8 cellular contexts compared by ENCODE assay signal in genomic region chr10:63700209-63700934, GRCh38.
DNase-seq lines count a peak whose midpoint lies in the region; ATAC-seq and TF ChIP-seq lines count a peak whose summit lies in the region.

No MANE protein-coding gene starts in this region.

- no peaks in the 10 kb centered on the region for H3K27me3 Mint-ChIP-seq in osteocyte (ENCODE audit: unreplicated experiment)

- no peaks in the 10 kb centered on the region for H3K36me3 Mint-ChIP-seq in osteocyte (ENCODE audit: unreplicated experiment)

- peak overlapping the region; percentile 87 for H3K27ac Mint-ChIP-seq in osteocyte (ENCODE audit: unreplicated experiment)

- no peak overlapping the region for H3K4me3 Mint-ChIP-seq in osteocyte (ENCODE audit: unreplicated experiment)

- no peak for TF ChIP-seq CTCF in dorsolateral prefrontal cortex (IDR thresholded peaks at IDR 0.05 in 54 of 56, conservative IDR thresholded peaks at IDR 0.05 in 2 of 56; ENCODE audit: low read depth in 1 of 56, partially characterized antibody in 56 of 56)
- no peak for TF ChIP-seq CTCF in osteocyte (IDR thresholded peaks at IDR 0.05)

- intact Hi-C loops in dorsolateral prefrontal cortex (cut with DNase I): no loop called here

- no peaks in the 10 kb centered on the region for H3K27me3 ChIP-seq in dorsolateral prefrontal cortex

- H3K27ac ChIP-seq in dorsolateral prefrontal cortex: peak overlapping the region in 35 of 59 donors; percentile 5 to 79 (median 36)

- DNase-seq in COLO829 (ENCODE audit: low spot score): peak; percentile 73
- peak; percentile 43 for DNase-seq in MV-4-11 (lab: John Stamatoyannopoulos, UW)
- DNase-seq in dorsolateral prefrontal cortex: no peak
- no peak for DNase-seq in osteocyte (ENCODE audit: extremely low spot score, unreplicated experiment)
- no peak for DNase-seq in activated gamma-delta T cell treated with Interleukin-2 at 50 U/mL for 16 hours

- H3K4me3 ChIP-seq in dorsolateral prefrontal cortex: no peak overlapping the region

- H3K9me3 Mint-ChIP-seq in osteocyte (ENCODE audit: unreplicated experiment): no peaks in the 10 kb centered on the region

- ATAC-seq in HG03135 (IDR thresholded peaks at IDR 0.05; ENCODE audit: unreplicated experiment) (no peak), HG02678 (IDR thresholded peaks at IDR 0.05; ENCODE audit: unreplicated experiment) (no peak), HG03025 (IDR thresholded peaks at IDR 0.05; ENCODE audit: low FRiP score, unreplicated experiment) (no peak)

- H3K4me1 Mint-ChIP-seq in osteocyte (ENCODE audit: unreplicated experiment): peaks cover 49% of the 10 kb centered on the region

Comparison
In these comparisons a context has a peak if more than half of its experiments do, and no peak if none do; other contexts are left out.
1. DNase-seq: peak in COLO829 (single experiment) and MV-4-11 (single experiment); none in dorsolateral prefrontal cortex (0 of 10), osteocyte (single experiment) and activated gamma-delta T cell treated with Interleukin-2 at 50 U/mL for 16 hours (single experiment).